In genomic region chr15:83766326-83766725, GRCh38 we compare ENCODE assay signal across 20 cellular contexts.
"Had no signal": no experiment of that assay in that cellular context is flagged by ENCODE, and none has a peak within 500 bp of the region (broad histone marks: within the 10 kb centered on the region; RNA-seq: fewer than 3 reads in every experiment).

No MANE protein-coding gene starts in this region.

- H3K9me3 ChIP-seq: ascending aorta, gastroesophageal sphincter, heart left ventricle, mucosa of descending colon, pancreas, spleen, thoracic aorta had no signal

- H3K27ac ChIP-seq: cardiac muscle cell, epithelial cell of prostate, gastroesophageal sphincter, pancreas, SK-N-MC, spleen had no signal

- DNase-seq: activated CD4-positive, alpha-beta T cell treated with anti-CD3 and anti-CD28 coated beads, Interleukin-2, amount 10 ng/mL, durations not matched to agents 7 days and 5 days; activated CD8-positive, alpha-beta memory T cell treated with anti-CD3 and anti-CD28 coated beads for 24 hours; activated CD8-positive, alpha-beta memory T cell treated with anti-CD3 and anti-CD28 coated beads, Interleukin-2, amount 50 U/mL, for 48 hours; activated effector memory CD4-positive, alpha-beta T cell treated with Interleukin-2 at 50 U/mL for 16 hours; activated naive CD4-positive, alpha-beta T cell treated with anti-CD3 and anti-CD28 coated beads, Interleukin-2, amount 50 U/mL, for 16 hours; activated T-cell treated with anti-CD3 and anti-CD28 coated beads, Interleukin-2, amount 50 U/mL, for 48 hours; heart left ventricle; kidney glomerular epithelial cell; mucosa of descending colon; naive B cell; pancreas; spleen; stimulated activated CD4-positive, alpha-beta T cell treated with anti-CD3 and anti-CD28 coated beads, Interleukin-4, amount 100 ng/mL, for 4 hours; stimulated activated naive B cell treated with anti-CD40 and anti-IgM and Interleukin-4, amounts not matched to agents 10 μg/mL and 1 μg/mL and 100 μg/mL, for 72 hours had no signal

- H3K36me3 ChIP-seq: ascending aorta, cardiac muscle cell, gastroesophageal sphincter, heart left ventricle, pancreas, spleen, thoracic aorta had no signal

- H3K4me3 ChIP-seq: ascending aorta, cardiac muscle cell, gastroesophageal sphincter, heart left ventricle, mucosa of descending colon, pancreas, SK-N-MC, spleen, thoracic aorta had no signal

- H3K27me3 ChIP-seq: ascending aorta, cardiac muscle cell, gastroesophageal sphincter, heart left ventricle, pancreas had no signal

- H3K4me1 ChIP-seq: spleen had no signal
